ENCODE assay signal across 11 cellular contexts in the genomic region with DNA sequence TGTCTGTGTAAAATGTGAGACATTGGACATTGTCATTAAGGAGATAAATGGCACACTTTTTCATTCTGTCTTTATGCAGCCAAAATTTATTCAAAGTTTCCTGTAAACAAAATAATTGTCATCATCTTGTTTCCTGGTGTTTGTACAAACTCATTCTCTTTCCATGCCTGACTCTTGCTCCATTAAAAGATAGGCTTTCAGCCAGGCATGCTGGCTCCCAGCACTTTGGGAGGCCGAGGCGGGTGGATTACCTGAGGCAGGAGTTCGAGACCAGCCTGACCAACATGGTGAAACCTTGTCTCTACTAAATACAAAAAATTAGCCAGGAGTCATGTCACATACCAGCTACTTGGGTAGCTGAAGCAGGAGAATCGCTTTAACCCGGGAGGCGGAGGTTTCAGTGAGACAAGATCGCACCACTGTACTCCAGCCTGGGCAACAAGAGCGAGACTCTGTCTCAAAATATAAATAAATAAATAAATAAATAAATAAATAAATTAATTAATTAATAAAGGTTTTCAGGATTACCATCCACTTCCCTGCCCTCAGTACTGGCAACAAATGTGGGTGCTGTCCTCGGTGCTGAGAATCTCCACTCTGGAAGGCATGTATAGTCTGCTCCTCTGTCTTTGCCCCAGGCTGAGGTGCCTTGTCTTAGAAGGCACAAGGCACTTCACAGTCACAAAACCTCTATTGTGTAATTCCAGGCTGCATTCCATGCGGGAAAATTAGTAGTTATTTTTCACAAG.
DNase-seq lines count a peak whose midpoint lies in the region; ATAC-seq and TF ChIP-seq lines count a peak whose summit lies in the region.
"Had no signal": no experiment of that assay in that cellular context is flagged by ENCODE, and none has a peak within 500 bp of the region (broad histone marks: within the 10 kb centered on the region; RNA-seq: fewer than 3 reads in every experiment).

No MANE protein-coding gene starts in this region.

- H3K4me1 ChIP-seq in GM23338 (ENCODE audit: insufficient read depth): peaks cover 4% of the 10 kb centered on the region; the same call in 1 of the 2 replicates
- no peaks in the 10 kb centered on the region for H3K4me1 ChIP-seq in PC-3 (ENCODE audit: insufficient read depth, low read length)
- no peaks in the 10 kb centered on the region for H3K4me1 ChIP-seq in trophoblast cell (ENCODE audit: control insufficient read depth in 1 of 2, insufficient read depth in 2 of 2, low read length in 2 of 2)
- no peaks in the 10 kb centered on the region for H3K4me1 ChIP-seq in upper lobe of left lung
- H3K4me1 ChIP-seq: sigmoid colon had no signal

- no peak overlapping the region for H3K27ac ChIP-seq in GM23338 (ENCODE audit: low read depth)
- no peak overlapping the region for H3K27ac ChIP-seq in PC-3 (ENCODE audit: low read length)
- H3K27ac ChIP-seq in trophoblast cell (ENCODE audit: low read depth, low read length): no peak overlapping the region
- no peak overlapping the region for H3K27ac ChIP-seq in upper lobe of left lung
- H3K27ac ChIP-seq: sigmoid colon, thoracic aorta had no signal

- no peak overlapping the region for H4K8ac ChIP-seq in trophoblast cell (ENCODE audit: low read depth, low read length)

- ATAC-seq in GM23338 (peak; percentile 95), PC-3 (no peak), upper lobe of left lung (ENCODE audit: low FRiP score in 2 of 2) (no peak)

- no peak overlapping the region for H3K14ac ChIP-seq in trophoblast cell (ENCODE audit: low read length)

- H3K27me3 ChIP-seq in GM23338 (ENCODE audit: insufficient read depth): no peaks in the 10 kb centered on the region
- no peaks in the 10 kb centered on the region for H3K27me3 ChIP-seq in PC-3 (ENCODE audit: low read length)
- no peaks in the 10 kb centered on the region for H3K27me3 ChIP-seq in trophoblast cell (ENCODE audit: insufficient read depth, low read length)
- H3K27me3 ChIP-seq in upper lobe of left lung: no peaks in the 10 kb centered on the region
- H3K27me3 ChIP-seq: sigmoid colon had no signal

- H3K9me3 ChIP-seq in PC-3 (ENCODE audit: low read length) (0 out of 2 replicates have a peak, but pooled peaks cover 6% of the 10 kb centered on the region), trophoblast cell (ENCODE audit: insufficient read depth, low read depth, low read length) (no peaks in the 10 kb centered on the region), upper lobe of left lung (no peaks in the 10 kb centered on the region)
- H3K9me3 ChIP-seq: sigmoid colon, thoracic aorta had no signal

- no peaks in the 10 kb centered on the region for H4K20me1 ChIP-seq in GM23338 (replicated peaks; ENCODE audit: insufficient read depth)
- H4K20me1 ChIP-seq in PC-3 (ENCODE audit: low read length): no peaks in the 10 kb centered on the region

- no CpG with 5 or more reads among the region's 10 CpGs for WGBS in trophoblast cell (ENCODE audit: extremely low coverage, insufficient coverage, insufficient read length)
- WGBS in upper lobe of left lung, 2 donors: 73 to 74% methylated on average over 10 of the region's 10 CpGs

- POLR2A ChIA-PET in PC-3 (lab: Charles Lee; ENCODE audit: unreplicated experiment): no interaction called here

- H3K79me1 ChIP-seq in trophoblast cell (ENCODE audit: low read length): no peaks in the 10 kb centered on the region

- H3K4me2 ChIP-seq in GM23338 (no peak overlapping the region), PC-3 (ENCODE audit: low read length) (no peak overlapping the region), trophoblast cell (ENCODE audit: low read length) (no peak overlapping the region)

- H3K4me1 Mint-ChIP-seq in GM23338 (peaks cover 4% of the 10 kb centered on the region), endothelial cell (ENCODE audit: unreplicated experiment) (no peaks in the 10 kb centered on the region)
- H3K4me1 Mint-ChIP-seq in T-helper 2 cell treated with Interferon-gamma antibody and Interleukin-4, amounts not matched to agents 5 μg/mL and 100 μg/mL, for 36 hours (ENCODE audit: low read depth): no peaks in the 10 kb centered on the region

- H4K12ac ChIP-seq in trophoblast cell (ENCODE audit: low read depth, low read length): no peak overlapping the region

- CTCF ChIA-PET in PC-3 (lab: Charles Lee): no interaction called here

- TF ChIP-seq EP300 in upper lobe of left lung (IDR thresholded peaks at IDR 0.05): no peak

- H3K9ac ChIP-seq in PC-3 (ENCODE audit: low read length) (no peak overlapping the region), trophoblast cell (ENCODE audit: low read length) (no peak overlapping the region)

- H2AFZ ChIP-seq in GM23338: no peak overlapping the region
- H2AFZ ChIP-seq in PC-3 (ENCODE audit: low read length): no peak overlapping the region
- H2AFZ ChIP-seq in trophoblast cell (ENCODE audit: insufficient read depth, low read length, poor library complexity): no peak overlapping the region

- H3K9me3 Mint-ChIP-seq in GM23338 (peaks cover 4% of the 10 kb centered on the region; the same call in 1 of the 3 replicates), endothelial cell (ENCODE audit: unreplicated experiment) (no peaks in the 10 kb centered on the region)
- no peaks in the 10 kb centered on the region for H3K9me3 Mint-ChIP-seq in T-helper 2 cell treated with Interferon-gamma antibody and Interleukin-4, amounts not matched to agents 5 μg/mL and 100 μg/mL, for 36 hours

- no peak overlapping the region for H2BK120ac ChIP-seq in trophoblast cell (ENCODE audit: insufficient read depth, low read length, poor library complexity)

- H3K36me3 ChIP-seq in GM23338 (ENCODE audit: insufficient read depth): no peaks in the 10 kb centered on the region
- no peaks in the 10 kb centered on the region for H3K36me3 ChIP-seq in PC-3 (ENCODE audit: low read depth, low read length)
- H3K36me3 ChIP-seq in trophoblast cell (ENCODE audit: control insufficient read depth in 1 of 2, insufficient read depth in 2 of 2, low read length in 2 of 2): no peaks in the 10 kb centered on the region
- H3K36me3 ChIP-seq in upper lobe of left lung: no peaks in the 10 kb centered on the region
- H3K36me3 ChIP-seq: sigmoid colon, thoracic aorta had no signal

- H3K18ac ChIP-seq in trophoblast cell (ENCODE audit: low read length): no peak overlapping the region

- DNase-seq in GM23338 (ENCODE audit: low spot score) (peak; percentile 79), PC-3 (peak; percentile 17), endothelial cell (ENCODE audit: low spot score) (peak; percentile 63), trophoblast cell (peak; percentile 36 to 45), DMS 273 treated with DMSO at 0.1 percent for 48 hours (lab: John Stamatoyannopoulos, UW) (no peak), upper lobe of left lung (no peak)
- no peak for DNase-seq in T-helper 2 cell treated with Interferon-gamma antibody and Interleukin-4, amounts not matched to agents 5 μg/mL and 100 μg/mL, for 36 hours (ENCODE audit: low spot score)
- DNase-seq: NCI-H2029, sigmoid colon had no signal

- H3K4ac ChIP-seq in trophoblast cell (ENCODE audit: low read depth, low read length): no peak overlapping the region

- H2BK5ac ChIP-seq in trophoblast cell (ENCODE audit: low read depth, low read length, poor library complexity): no peak overlapping the region

- H3K27ac Mint-ChIP-seq in GM23338 (no peak overlapping the region), endothelial cell (ENCODE audit: unreplicated experiment) (no peak overlapping the region)
- no peak overlapping the region for H3K27ac Mint-ChIP-seq in T-helper 2 cell treated with Interferon-gamma antibody and Interleukin-4, amounts not matched to agents 5 μg/mL and 100 μg/mL, for 36 hours
- H3K27ac Mint-ChIP-seq: activated naive CD8-positive, alpha-beta T cell had no signal

- H3K9me2 ChIP-seq in GM23338 (ENCODE audit: insufficient read depth) (no peaks in the 10 kb centered on the region), PC-3 (replicated peaks; ENCODE audit: low read length) (no peaks in the 10 kb centered on the region)

- intact Hi-C loops in PC-3 (cut with micrococcal nuclease): no loop called here

- H3F3A ChIP-seq in GM23338 (replicated peaks; ENCODE audit: low read depth) (no peaks in the 10 kb centered on the region), PC-3 (ENCODE audit: low read length, unreplicated experiment) (no peaks in the 10 kb centered on the region)

- H3K79me2 ChIP-seq in GM23338 (replicated peaks; ENCODE audit: insufficient read depth) (no peaks in the 10 kb centered on the region), PC-3 (ENCODE audit: low read length) (no peaks in the 10 kb centered on the region), trophoblast cell (ENCODE audit: control insufficient read depth, insufficient read depth, low read length, poor library complexity) (no peaks in the 10 kb centered on the region)

- H3K4me3 ChIP-seq in GM23338: no peak overlapping the region
- H3K4me3 ChIP-seq in PC-3 (ENCODE audit: low read length): no peak overlapping the region
- H3K4me3 ChIP-seq in trophoblast cell (ENCODE audit: low read depth, low read length): no peak overlapping the region
- no peak overlapping the region for H3K4me3 ChIP-seq in upper lobe of left lung
- H3K4me3 ChIP-seq: sigmoid colon, thoracic aorta had no signal

- TF ChIP-seq CTCF in GM23338 (conservative IDR thresholded peaks at IDR 0.05; ENCODE audit: low read depth in 2 of 2) (no peak), PC-3 (conservative IDR thresholded peaks at IDR 0.05; ENCODE audit: low read depth, low read length) (no peak), endothelial cell (IDR thresholded peaks at IDR 0.05; ENCODE audit: unreplicated experiment) (no peak), upper lobe of left lung (IDR thresholded peaks at IDR 0.05) (no peak)

- no TSS peak for BruUV-seq in PC-3 (replicated peaks; lab: Mats Ljungman, UMichigan)

- peaks cover 3% of the 10 kb centered on the region for H3K27me3 Mint-ChIP-seq in GM23338 (ENCODE audit: insufficient read depth, low read depth, poor library complexity)
- no peaks in the 10 kb centered on the region for H3K27me3 Mint-ChIP-seq in endothelial cell (ENCODE audit: unreplicated experiment)
- H3K27me3 Mint-ChIP-seq in T-helper 2 cell treated with Interferon-gamma antibody and Interleukin-4, amounts not matched to agents 5 μg/mL and 100 μg/mL, for 36 hours (ENCODE audit: low read depth): no peaks in the 10 kb centered on the region

- no peak overlapping the region for H2BK12ac ChIP-seq in trophoblast cell (ENCODE audit: low read length)

- no peak overlapping the region for H3K23ac ChIP-seq in trophoblast cell (ENCODE audit: low read length)

- H3K4me3 Mint-ChIP-seq in GM23338 (no peak overlapping the region), endothelial cell (ENCODE audit: unreplicated experiment) (no peak overlapping the region)
- no peak overlapping the region for H3K4me3 Mint-ChIP-seq in T-helper 2 cell treated with Interferon-gamma antibody and Interleukin-4, amounts not matched to agents 5 μg/mL and 100 μg/mL, for 36 hours
- H3K4me3 Mint-ChIP-seq: activated naive CD8-positive, alpha-beta T cell had no signal

- H3K36me3 Mint-ChIP-seq in GM23338 (ENCODE audit: low read depth) (no peaks in the 10 kb centered on the region), endothelial cell (ENCODE audit: low read depth, unreplicated experiment) (no peaks in the 10 kb centered on the region)
- no peaks in the 10 kb centered on the region for H3K36me3 Mint-ChIP-seq in T-helper 2 cell treated with Interferon-gamma antibody and Interleukin-4, amounts not matched to agents 5 μg/mL and 100 μg/mL, for 36 hours (ENCODE audit: low read depth)
- H3K36me3 Mint-ChIP-seq: activated naive CD8-positive, alpha-beta T cell had no signal

- TF ChIP-seq POLR2A in upper lobe of left lung (IDR thresholded peaks at IDR 0.05): no peak

- no peak overlapping the region for H4K91ac ChIP-seq in trophoblast cell (ENCODE audit: low read depth, low read length)

- no peak overlapping the region for H2AK5ac ChIP-seq in trophoblast cell (ENCODE audit: low read length)

Comparison
In these comparisons a context has a peak if more than half of its experiments do, and no peak if none do; other contexts are left out.
1. DNase-seq: peak in GM23338 (single experiment), PC-3 (single experiment), endothelial cell (single experiment) and trophoblast cell (2 of 2); none in T-helper 2 cell treated with Interferon-gamma antibody and Interleukin-4, amounts not matched to agents 5 μg/mL and 100 μg/mL, for 36 hours (single experiment), DMS 273 treated with DMSO at 0.1 percent for 48 hours (single experiment) and upper lobe of left lung (0 of 2).